8 cellular contexts compared by ENCODE assay signal in genomic region chr5:134555889-134556311, GRCh38. TPM values are rescaled to one million over a fixed set of nuclear protein-coding genes. Genes with fewer than 3 reads are reported as not detected.
DNase-seq lines count a peak whose midpoint lies in the region; ATAC-seq, FAIRE-seq and TF ChIP-seq lines count a peak whose summit lies in the region.

No MANE protein-coding gene starts in this region.

- 69 to 78% methylated on average over 11 of the region's 11 CpGs for WGBS in pancreas, 2 donors
- whole genome bisulfite sequencing in upper lobe of left lung, 2 donors, result 21 to 45% methylated on average over 5 to 11 of the region's 11 CpGs

- no peak for FAIRE-seq in pancreas (lab: Jason Lieb, UNC)

- H3K4me3 Mint-ChIP-seq in CD4-positive, alpha-beta T cell, result peak overlapping the region; percentile 80

- H3K27me3 ChIP-seq in CD4-positive, alpha-beta T cell (ENCODE audit: control insufficient read depth, insufficient read depth, low read length), result no peaks in the 10 kb centered on the region
- H3K27me3 ChIP-seq in pancreas (no peaks in the 10 kb centered on the region), upper lobe of left lung (no peaks in the 10 kb centered on the region)

- H3K4me1 Mint-ChIP-seq in CD4-positive, alpha-beta T cell (ENCODE audit: low read depth), result peaks cover 45% of the 10 kb centered on the region

- peaks cover 84% of the 10 kb centered on the region for H3K36me3 Mint-ChIP-seq in CD4-positive, alpha-beta T cell (ENCODE audit: low read depth)

- H3K4me1 ChIP-seq in pancreas (peaks cover 9 to 25% (median 12%) of the 10 kb centered on the region in 3 donors), upper lobe of left lung (peaks cover 31 to 50% (median 39%) of the 10 kb centered on the region in 4 donors)

- peaks cover 0 to 20% (median 5%) of the 10 kb centered on the region in 3 donors for H3K36me3 ChIP-seq in pancreas
- H3K36me3 ChIP-seq in upper lobe of left lung, result peaks cover 7 to 57% (median 37%) of the 10 kb centered on the region in 4 donors

- POLR2A ChIA-PET in CD4-positive, alpha-beta T cell (lab: Charles Lee), result interaction anchor here (0.6 to 3.1 kb wide), 11 partner anchors 9 to 581 kb away, joined by 3 to 29 read pairs (median 4); partner anchors contain the start of genes CDKN2AIPNL, JADE2, PPP2CA and UBE2B

- peak overlapping the region; percentile 77 for H3K27ac ChIP-seq in CD4-positive, alpha-beta T cell (ENCODE audit: low read depth, low read length)
- peak overlapping the region in 2 of 4 donors; percentile 8 to 41 for H3K27ac ChIP-seq in pancreas
- H3K27ac ChIP-seq in upper lobe of left lung, result peak overlapping the region; percentile 76 to 92 (median 82)

- peak; percentile 51 to 83 (median 70) for DNase-seq in CD4-positive, alpha-beta T cell
- DNase-seq in OCI-M1 (lab: John Stamatoyannopoulos, UW) (peak; percentile 2), activated T-cell treated with anti-CD3 and anti-CD28 coated beads for 48 hours (ENCODE audit: low read depth) (peak; percentile 78), fibroblast of gingiva (ENCODE audit: low read depth) (peak; percentile 88), pancreas (peak in 1 of 6 donors; percentile 55), upper lobe of left lung (peak in 1 of 2 donors; percentile 66)

- H3K9me3 ChIP-seq in CD4-positive, alpha-beta T cell (ENCODE audit: control insufficient read depth, low read length), result no peaks in the 10 kb centered on the region
- no peaks in the 10 kb centered on the region for H3K9me3 ChIP-seq in pancreas
- H3K9me3 ChIP-seq in upper lobe of left lung, result no peaks in the 10 kb centered on the region

- H3K4me3 ChIP-seq in pancreas (no peak overlapping the region), upper lobe of left lung (no peak overlapping the region)

- no peak for TF ChIP-seq EP300 in upper lobe of left lung (IDR thresholded peaks at IDR 0.05)

- CTCF ChIA-PET in CD4-positive, alpha-beta T cell (lab: Charles Lee), result interaction anchor here (0.6 to 3.2 kb wide), 8 partner anchors 12 to 148 kb away, joined by 3 to 22 read pairs (median 6); partner anchors contain the start of gene CDKN2AIPNL

- peak; percentile 91 for ATAC-seq in CD4-positive, alpha-beta T cell (ENCODE audit: poor library complexity)
- ATAC-seq in GM21786 (IDR thresholded peaks at IDR 0.05; ENCODE audit: unreplicated experiment) (peak; percentile 48), pancreas (peak in 3 of 4 donors; percentile 25 to 38 (median 29)), upper lobe of left lung (ENCODE audit: low FRiP score in 2 of 2) (peak; percentile 44 to 74), GM21526 (IDR thresholded peaks at IDR 0.05; ENCODE audit: low FRiP score, unreplicated experiment) (no peak)

- TF ChIP-seq CTCF in CD4-positive, alpha-beta T cell (IDR thresholded peaks at IDR 0.05), result no peak
- TF ChIP-seq CTCF in pancreas (IDR thresholded peaks at IDR 0.05), result no peak
- peak in 2 of 6 experiments; percentile 21 to 24 for TF ChIP-seq CTCF in upper lobe of left lung (IDR thresholded peaks at IDR 0.05)

- H3K27me3 Mint-ChIP-seq in CD4-positive, alpha-beta T cell, result no peaks in the 10 kb centered on the region

- peak overlapping the region; percentile 95 for H3K27ac Mint-ChIP-seq in CD4-positive, alpha-beta T cell

- H3K9me3 Mint-ChIP-seq in CD4-positive, alpha-beta T cell, result no peaks in the 10 kb centered on the region

- TF ChIP-seq POLR2A in upper lobe of left lung (IDR thresholded peaks at IDR 0.05), result no peak

- intact Hi-C loops in CD4-positive, alpha-beta T cell (cut with DNase I, micrococcal nuclease), result loop anchor here in 1 of 2 experiments (2.0 kb wide), 1 partner anchor 29 kb away; no protein-coding TSS in a partner anchor
- intact Hi-C loops in pancreas (cut with DNase I), result no loop called here

RNA-seq across cellular contexts. Expression of gene JADE2, which starts 30.4 kb away (rescaled TPM):
- total RNA-seq in CD4-positive, alpha-beta T cell, result 100 to 1,000 TPM; 120 to 124 TPM
- 10 to 100 TPM; 25.7 to 42.7 (median 27.4) TPM for total RNA-seq in pancreas
- polyA plus RNA-seq in pancreas, result 10 to 100 TPM in 1 of 2 donors, 1 to 10 TPM in 1; 9.6 to 12.6 TPM
- 100 to 1,000 TPM in 1 of 6 donors, 10 to 100 TPM in 5; 51.5 to 102 (median 69.5) TPM for total RNA-seq in upper lobe of left lung
